13 cellular contexts compared by ENCODE assay signal in genomic region chr3:188126931-188127330, GRCh38.
"Had no signal": no experiment of that assay in that cellular context is flagged by ENCODE, and none has a peak within 500 bp of the region (broad histone marks: within the 10 kb centered on the region; RNA-seq: fewer than 3 reads in every experiment).

No MANE protein-coding gene starts in this region.

- H3K9me3 ChIP-seq: adrenal gland, esophagus squamous epithelium had no signal

- H3K4me2 ChIP-seq: neural progenitor cell had no signal

- H3K36me3 Mint-ChIP-seq: activated naive CD4-positive, alpha-beta T cell treated with anti-CD3 and anti-CD28 coated beads, Interleukin-2, amount 50 U/mL, for 24 hours; naive B cell; neural progenitor cell had no signal

- ATAC-seq: activated CD4-positive, alpha-beta T cell treated with anti-CD3 and anti-CD28 coated beads for 36 hours; activated T-cell treated with anti-CD3 and anti-CD28 coated beads, Interleukin-2, amount 50 U/mL, for 4 hours had no signal

- H3K9me3 Mint-ChIP-seq: activated naive CD4-positive, alpha-beta T cell treated with anti-CD3 and anti-CD28 coated beads, Interleukin-2, amount 50 U/mL, for 24 hours; activated T-cell treated with anti-CD3 and anti-CD28 coated beads, Interleukin-2, amount 50 U/mL, for 4 hours; naive B cell; stimulated activated naive CD8-positive, alpha-beta T cell treated with anti-CD3 and anti-CD28 coated beads, Interleukin-15, Interleukin-2, amounts not matched to agents 100 ng/mL and 50 ng/mL, for 24 hours had no signal

- H2AFZ ChIP-seq: neural progenitor cell had no signal

- H3K4me3 ChIP-seq: adrenal gland, coronary artery, esophagus squamous epithelium, neural progenitor cell had no signal

- H3K27ac Mint-ChIP-seq: activated CD4-positive, alpha-beta memory T cell treated with anti-CD3 and anti-CD28 coated beads, Interleukin-2, amount 10 ng/mL, durations not matched to agents 7 days and 5 days; activated CD4-positive, alpha-beta T cell treated with anti-CD3 and anti-CD28 coated beads for 36 hours; activated naive CD4-positive, alpha-beta T cell treated with anti-CD3 and anti-CD28 coated beads, Interleukin-2, amount 50 U/mL, for 24 hours; neural progenitor cell; stimulated activated naive CD8-positive, alpha-beta T cell treated with anti-CD3 and anti-CD28 coated beads, Interleukin-15, Interleukin-2, amounts not matched to agents 100 ng/mL and 50 ng/mL, for 24 hours had no signal

- DNase-seq: activated CD4-positive, alpha-beta memory T cell treated with anti-CD3 and anti-CD28 coated beads, Interleukin-2, amount 10 ng/mL, durations not matched to agents 7 days and 5 days; activated CD4-positive, alpha-beta T cell treated with anti-CD3 and anti-CD28 coated beads for 36 hours; activated effector memory CD4-positive, alpha-beta T cell treated with anti-CD3 and anti-CD28 coated beads, Interleukin-2, amount 50 U/mL, for 16 hours; activated T-cell treated with anti-CD3 and anti-CD28 coated beads, Interleukin-2, amount 50 U/mL, for 4 hours; adrenal gland; esophagus squamous epithelium; glutamatergic neuron; naive B cell; WERI-Rb-1 had no signal

- H3K27ac ChIP-seq: adrenal gland, coronary artery, esophagus squamous epithelium, neural progenitor cell, WERI-Rb-1 had no signal

- H3K36me3 ChIP-seq: adrenal gland, esophagus squamous epithelium, neural progenitor cell, WERI-Rb-1 had no signal

- H3K4me1 ChIP-seq: adrenal gland, esophagus squamous epithelium, neural progenitor cell had no signal

- H3K27me3 Mint-ChIP-seq: activated CD4-positive, alpha-beta memory T cell treated with anti-CD3 and anti-CD28 coated beads, Interleukin-2, amount 10 ng/mL, durations not matched to agents 7 days and 5 days; activated CD4-positive, alpha-beta T cell treated with anti-CD3 and anti-CD28 coated beads for 36 hours; activated naive CD4-positive, alpha-beta T cell treated with anti-CD3 and anti-CD28 coated beads, Interleukin-2, amount 50 U/mL, for 24 hours; naive B cell; stimulated activated naive CD8-positive, alpha-beta T cell treated with anti-CD3 and anti-CD28 coated beads, Interleukin-15, Interleukin-2, amounts not matched to agents 100 ng/mL and 50 ng/mL, for 24 hours had no signal

- H3K4me3 Mint-ChIP-seq: activated CD4-positive, alpha-beta memory T cell treated with anti-CD3 and anti-CD28 coated beads, Interleukin-2, amount 10 ng/mL, durations not matched to agents 7 days and 5 days; activated CD4-positive, alpha-beta T cell treated with anti-CD3 and anti-CD28 coated beads for 36 hours; activated naive CD4-positive, alpha-beta T cell treated with anti-CD3 and anti-CD28 coated beads, Interleukin-2, amount 50 U/mL, for 24 hours; activated T-cell treated with anti-CD3 and anti-CD28 coated beads, Interleukin-2, amount 50 U/mL, for 4 hours; naive B cell; neural progenitor cell; stimulated activated naive CD8-positive, alpha-beta T cell treated with anti-CD3 and anti-CD28 coated beads, Interleukin-15, Interleukin-2, amounts not matched to agents 100 ng/mL and 50 ng/mL, for 24 hours had no signal

- H3K27me3 ChIP-seq: adrenal gland, esophagus squamous epithelium, neural progenitor cell had no signal
